Comparison of ENCODE assay signal across 1 cellular context in the genomic region with DNA sequence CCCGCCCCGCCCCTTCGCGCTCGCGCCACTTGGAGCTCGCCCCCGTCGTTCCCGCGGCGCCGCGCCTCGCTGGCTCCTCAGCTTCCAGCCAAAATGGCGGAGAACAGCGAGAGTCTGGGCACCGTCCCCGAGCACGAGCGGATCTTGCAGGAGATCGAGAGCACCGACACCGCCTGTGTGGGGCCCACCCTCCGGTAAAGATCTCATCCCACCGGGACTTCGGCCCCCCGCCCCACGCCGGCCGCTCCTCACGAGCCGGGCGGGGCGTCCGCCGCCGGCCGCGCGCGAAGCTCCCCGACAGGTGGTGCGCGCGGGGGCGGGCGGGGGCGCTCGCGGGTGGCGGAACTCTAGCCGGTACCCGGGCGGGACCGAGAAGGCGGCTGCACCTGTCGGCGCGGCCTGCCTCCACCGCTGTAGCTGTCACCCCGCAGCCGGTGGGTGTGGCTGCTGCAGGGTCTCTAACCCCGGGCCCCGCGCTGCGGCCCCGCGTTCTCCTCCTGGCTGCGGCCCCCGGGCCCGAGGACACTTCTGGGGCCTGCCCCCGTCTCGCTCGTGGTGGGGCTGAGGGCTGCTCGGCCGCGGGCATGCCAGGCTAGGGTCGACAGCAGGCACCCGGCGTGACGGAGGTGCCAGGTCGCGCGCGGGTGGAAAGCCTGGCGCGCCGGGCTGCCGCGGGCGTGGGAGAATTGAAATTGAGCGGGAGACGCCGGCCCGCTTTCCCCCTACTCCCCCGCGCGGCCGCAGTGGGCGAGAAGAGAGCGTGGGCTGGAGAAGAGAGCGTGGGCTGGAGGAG.
TF ChIP-seq lines count a peak whose summit lies in the region.

A gene with protein sequence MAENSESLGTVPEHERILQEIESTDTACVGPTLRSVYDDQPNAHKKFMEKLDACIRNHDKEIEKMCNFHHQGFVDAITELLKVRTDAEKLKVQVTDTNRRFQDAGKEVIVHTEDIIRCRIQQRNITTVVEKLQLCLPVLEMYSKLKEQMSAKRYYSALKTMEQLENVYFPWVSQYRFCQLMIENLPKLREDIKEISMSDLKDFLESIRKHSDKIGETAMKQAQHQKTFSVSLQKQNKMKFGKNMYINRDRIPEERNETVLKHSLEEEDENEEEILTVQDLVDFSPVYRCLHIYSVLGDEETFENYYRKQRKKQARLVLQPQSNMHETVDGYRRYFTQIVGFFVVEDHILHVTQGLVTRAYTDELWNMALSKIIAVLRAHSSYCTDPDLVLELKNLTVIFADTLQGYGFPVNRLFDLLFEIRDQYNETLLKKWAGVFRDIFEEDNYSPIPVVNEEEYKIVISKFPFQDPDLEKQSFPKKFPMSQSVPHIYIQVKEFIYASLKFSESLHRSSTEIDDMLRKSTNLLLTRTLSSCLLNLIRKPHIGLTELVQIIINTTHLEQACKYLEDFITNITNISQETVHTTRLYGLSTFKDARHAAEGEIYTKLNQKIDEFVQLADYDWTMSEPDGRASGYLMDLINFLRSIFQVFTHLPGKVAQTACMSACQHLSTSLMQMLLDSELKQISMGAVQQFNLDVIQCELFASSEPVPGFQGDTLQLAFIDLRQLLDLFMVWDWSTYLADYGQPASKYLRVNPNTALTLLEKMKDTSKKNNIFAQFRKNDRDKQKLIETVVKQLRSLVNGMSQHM (plus strand): TSS at position 80 of the 793 bp plus-strand sequence. CDS start 14 bp downstream, at position 94.

TF ChIP-seq in HEK293, 187 proteins besides CTCF, POLR2A, EP300 and RAD21 (continued from another document and continues in another):
- TF ChIP-seq, protein P1, sequence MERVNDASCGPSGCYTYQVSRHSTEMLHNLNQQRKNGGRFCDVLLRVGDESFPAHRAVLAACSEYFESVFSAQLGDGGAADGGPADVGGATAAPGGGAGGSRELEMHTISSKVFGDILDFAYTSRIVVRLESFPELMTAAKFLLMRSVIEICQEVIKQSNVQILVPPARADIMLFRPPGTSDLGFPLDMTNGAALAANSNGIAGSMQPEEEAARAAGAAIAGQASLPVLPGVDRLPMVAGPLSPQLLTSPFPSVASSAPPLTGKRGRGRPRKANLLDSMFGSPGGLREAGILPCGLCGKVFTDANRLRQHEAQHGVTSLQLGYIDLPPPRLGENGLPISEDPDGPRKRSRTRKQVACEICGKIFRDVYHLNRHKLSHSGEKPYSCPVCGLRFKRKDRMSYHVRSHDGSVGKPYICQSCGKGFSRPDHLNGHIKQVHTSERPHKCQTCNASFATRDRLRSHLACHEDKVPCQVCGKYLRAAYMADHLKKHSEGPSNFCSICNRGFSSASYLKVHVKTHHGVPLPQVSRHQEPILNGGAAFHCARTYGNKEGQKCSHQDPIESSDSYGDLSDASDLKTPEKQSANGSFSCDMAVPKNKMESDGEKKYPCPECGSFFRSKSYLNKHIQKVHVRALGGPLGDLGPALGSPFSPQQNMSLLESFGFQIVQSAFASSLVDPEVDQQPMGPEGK (tag by site-specific recombination; IDR thresholded peaks at IDR 0.05): peak; percentile 51
- no peak for TF ChIP-seq ZNF585B (tag by site-specific recombination; IDR thresholded peaks at IDR 0.05)
- TF ChIP-seq OVOL3 (tag by site-specific recombination; IDR thresholded peaks at IDR 0.05): no peak
- no peak for TF ChIP-seq ZNF426 (tag by site-specific recombination; IDR thresholded peaks at IDR 0.05)
- no peak for TF ChIP-seq KLF7 (tag by site-specific recombination; IDR thresholded peaks at IDR 0.05; ENCODE audit: borderline replicate concordance)
- TF ChIP-seq ZNF549 (tag by site-specific recombination; IDR thresholded peaks at IDR 0.05): no peak
- peak; percentile 33 for TF ChIP-seq SP3 (tag by site-specific recombination; IDR thresholded peaks at IDR 0.05)
- peak; percentile 61 for TF ChIP-seq SCRT2 (tag by site-specific recombination; IDR thresholded peaks at IDR 0.05)
- TF ChIP-seq, protein P2, sequence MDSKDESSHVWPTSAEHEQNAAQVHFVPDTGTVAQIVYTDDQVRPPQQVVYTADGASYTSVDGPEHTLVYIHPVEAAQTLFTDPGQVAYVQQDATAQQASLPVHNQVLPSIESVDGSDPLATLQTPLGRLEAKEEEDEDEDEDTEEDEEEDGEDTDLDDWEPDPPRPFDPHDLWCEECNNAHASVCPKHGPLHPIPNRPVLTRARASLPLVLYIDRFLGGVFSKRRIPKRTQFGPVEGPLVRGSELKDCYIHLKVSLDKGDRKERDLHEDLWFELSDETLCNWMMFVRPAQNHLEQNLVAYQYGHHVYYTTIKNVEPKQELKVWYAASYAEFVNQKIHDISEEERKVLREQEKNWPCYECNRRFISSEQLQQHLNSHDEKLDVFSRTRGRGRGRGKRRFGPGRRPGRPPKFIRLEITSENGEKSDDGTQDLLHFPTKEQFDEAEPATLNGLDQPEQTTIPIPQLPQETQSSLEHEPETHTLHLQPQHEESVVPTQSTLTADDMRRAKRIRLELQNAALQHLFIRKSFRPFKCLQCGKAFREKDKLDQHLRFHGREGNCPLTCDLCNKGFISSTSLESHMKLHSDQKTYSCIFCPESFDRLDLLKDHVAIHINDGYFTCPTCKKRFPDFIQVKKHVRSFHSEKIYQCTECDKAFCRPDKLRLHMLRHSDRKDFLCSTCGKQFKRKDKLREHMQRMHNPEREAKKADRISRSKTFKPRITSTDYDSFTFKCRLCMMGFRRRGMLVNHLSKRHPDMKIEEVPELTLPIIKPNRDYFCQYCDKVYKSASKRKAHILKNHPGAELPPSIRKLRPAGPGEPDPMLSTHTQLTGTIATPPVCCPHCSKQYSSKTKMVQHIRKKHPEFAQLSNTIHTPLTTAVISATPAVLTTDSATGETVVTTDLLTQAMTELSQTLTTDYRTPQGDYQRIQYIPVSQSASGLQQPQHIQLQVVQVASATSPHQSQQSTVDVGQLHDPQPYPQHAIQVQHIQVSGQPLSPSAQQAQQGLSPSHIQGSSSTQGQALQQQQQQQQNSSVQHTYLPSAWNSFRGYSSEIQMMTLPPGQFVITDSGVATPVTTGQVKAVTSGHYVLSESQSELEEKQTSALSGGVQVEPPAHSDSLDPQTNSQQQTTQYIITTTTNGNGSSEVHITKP (tag by site-specific recombination; IDR thresholded peaks at IDR 0.05): no peak
- no peak for TF ChIP-seq ZNF155 (tag by site-specific recombination; IDR thresholded peaks at IDR 0.05)
- no peak for TF ChIP-seq TRIM28 (IDR thresholded peaks at IDR 0.05; ENCODE audit: borderline replicate concordance, low read length)
- TF ChIP-seq, protein P3, sequence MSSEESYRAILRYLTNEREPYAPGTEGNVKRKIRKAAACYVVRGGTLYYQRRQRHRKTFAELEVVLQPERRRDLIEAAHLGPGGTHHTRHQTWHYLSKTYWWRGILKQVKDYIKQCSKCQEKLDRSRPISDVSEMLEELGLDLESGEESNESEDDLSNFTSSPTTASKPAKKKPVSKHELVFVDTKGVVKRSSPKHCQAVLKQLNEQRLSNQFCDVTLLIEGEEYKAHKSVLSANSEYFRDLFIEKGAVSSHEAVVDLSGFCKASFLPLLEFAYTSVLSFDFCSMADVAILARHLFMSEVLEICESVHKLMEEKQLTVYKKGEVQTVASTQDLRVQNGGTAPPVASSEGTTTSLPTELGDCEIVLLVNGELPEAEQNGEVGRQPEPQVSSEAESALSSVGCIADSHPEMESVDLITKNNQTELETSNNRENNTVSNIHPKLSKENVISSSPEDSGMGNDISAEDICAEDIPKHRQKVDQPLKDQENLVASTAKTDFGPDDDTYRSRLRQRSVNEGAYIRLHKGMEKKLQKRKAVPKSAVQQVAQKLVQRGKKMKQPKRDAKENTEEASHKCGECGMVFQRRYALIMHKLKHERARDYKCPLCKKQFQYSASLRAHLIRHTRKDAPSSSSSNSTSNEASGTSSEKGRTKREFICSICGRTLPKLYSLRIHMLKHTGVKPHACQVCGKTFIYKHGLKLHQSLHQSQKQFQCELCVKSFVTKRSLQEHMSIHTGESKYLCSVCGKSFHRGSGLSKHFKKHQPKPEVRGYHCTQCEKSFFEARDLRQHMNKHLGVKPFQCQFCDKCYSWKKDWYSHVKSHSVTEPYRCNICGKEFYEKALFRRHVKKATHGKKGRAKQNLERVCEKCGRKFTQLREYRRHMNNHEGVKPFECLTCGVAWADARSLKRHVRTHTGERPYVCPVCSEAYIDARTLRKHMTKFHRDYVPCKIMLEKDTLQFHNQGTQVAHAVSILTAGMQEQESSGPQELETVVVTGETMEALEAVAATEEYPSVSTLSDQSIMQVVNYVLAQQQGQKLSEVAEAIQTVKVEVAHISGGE (tag by site-specific recombination; conservative IDR thresholded peaks at IDR 0.05; ENCODE audit: low read depth): peak; percentile 92
- no peak for TF ChIP-seq ZNF37A (tag by site-specific recombination; IDR thresholded peaks at IDR 0.05)
- TF ChIP-seq, protein P4, sequence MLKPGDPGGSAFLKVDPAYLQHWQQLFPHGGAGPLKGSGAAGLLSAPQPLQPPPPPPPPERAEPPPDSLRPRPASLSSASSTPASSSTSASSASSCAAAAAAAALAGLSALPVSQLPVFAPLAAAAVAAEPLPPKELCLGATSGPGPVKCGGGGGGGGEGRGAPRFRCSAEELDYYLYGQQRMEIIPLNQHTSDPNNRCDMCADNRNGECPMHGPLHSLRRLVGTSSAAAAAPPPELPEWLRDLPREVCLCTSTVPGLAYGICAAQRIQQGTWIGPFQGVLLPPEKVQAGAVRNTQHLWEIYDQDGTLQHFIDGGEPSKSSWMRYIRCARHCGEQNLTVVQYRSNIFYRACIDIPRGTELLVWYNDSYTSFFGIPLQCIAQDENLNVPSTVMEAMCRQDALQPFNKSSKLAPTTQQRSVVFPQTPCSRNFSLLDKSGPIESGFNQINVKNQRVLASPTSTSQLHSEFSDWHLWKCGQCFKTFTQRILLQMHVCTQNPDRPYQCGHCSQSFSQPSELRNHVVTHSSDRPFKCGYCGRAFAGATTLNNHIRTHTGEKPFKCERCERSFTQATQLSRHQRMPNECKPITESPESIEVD (tag by site-specific recombination; IDR thresholded peaks at IDR 0.05): no peak
- TF ChIP-seq, protein P5, sequence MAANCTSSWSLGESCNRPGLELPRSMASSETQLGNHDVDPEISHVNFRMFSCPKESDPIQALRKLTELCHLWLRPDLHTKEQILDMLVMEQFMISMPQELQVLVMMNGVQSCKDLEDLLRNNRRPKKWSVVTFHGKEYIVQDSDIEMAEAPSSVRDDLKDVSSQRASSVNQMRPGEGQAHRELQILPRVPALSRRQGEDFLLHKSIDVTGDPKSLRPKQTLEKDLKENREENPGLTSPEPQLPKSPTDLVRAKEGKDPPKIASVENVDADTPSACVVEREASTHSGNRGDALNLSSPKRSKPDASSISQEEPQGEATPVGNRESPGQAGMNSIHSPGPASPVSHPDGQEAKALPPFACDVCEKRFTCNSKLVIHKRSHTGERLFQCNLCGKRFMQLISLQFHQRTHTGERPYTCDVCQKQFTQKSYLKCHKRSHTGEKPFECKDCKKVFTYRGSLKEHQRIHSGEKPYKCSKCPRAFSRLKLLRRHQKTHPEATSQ (tag by site-specific recombination; IDR thresholded peaks at IDR 0.05): no peak
- TF ChIP-seq ZNF157 (tag by site-specific recombination; IDR thresholded peaks at IDR 0.05): no peak
- no peak for TF ChIP-seq GLI2 (tag by site-specific recombination; IDR thresholded peaks at IDR 0.05; ENCODE audit: borderline replicate concordance, low read depth)
- no peak for TF ChIP-seq ZFP41 (tag by site-specific recombination; IDR thresholded peaks at IDR 0.05; ENCODE audit: borderline replicate concordance)
- TF ChIP-seq, protein P6, sequence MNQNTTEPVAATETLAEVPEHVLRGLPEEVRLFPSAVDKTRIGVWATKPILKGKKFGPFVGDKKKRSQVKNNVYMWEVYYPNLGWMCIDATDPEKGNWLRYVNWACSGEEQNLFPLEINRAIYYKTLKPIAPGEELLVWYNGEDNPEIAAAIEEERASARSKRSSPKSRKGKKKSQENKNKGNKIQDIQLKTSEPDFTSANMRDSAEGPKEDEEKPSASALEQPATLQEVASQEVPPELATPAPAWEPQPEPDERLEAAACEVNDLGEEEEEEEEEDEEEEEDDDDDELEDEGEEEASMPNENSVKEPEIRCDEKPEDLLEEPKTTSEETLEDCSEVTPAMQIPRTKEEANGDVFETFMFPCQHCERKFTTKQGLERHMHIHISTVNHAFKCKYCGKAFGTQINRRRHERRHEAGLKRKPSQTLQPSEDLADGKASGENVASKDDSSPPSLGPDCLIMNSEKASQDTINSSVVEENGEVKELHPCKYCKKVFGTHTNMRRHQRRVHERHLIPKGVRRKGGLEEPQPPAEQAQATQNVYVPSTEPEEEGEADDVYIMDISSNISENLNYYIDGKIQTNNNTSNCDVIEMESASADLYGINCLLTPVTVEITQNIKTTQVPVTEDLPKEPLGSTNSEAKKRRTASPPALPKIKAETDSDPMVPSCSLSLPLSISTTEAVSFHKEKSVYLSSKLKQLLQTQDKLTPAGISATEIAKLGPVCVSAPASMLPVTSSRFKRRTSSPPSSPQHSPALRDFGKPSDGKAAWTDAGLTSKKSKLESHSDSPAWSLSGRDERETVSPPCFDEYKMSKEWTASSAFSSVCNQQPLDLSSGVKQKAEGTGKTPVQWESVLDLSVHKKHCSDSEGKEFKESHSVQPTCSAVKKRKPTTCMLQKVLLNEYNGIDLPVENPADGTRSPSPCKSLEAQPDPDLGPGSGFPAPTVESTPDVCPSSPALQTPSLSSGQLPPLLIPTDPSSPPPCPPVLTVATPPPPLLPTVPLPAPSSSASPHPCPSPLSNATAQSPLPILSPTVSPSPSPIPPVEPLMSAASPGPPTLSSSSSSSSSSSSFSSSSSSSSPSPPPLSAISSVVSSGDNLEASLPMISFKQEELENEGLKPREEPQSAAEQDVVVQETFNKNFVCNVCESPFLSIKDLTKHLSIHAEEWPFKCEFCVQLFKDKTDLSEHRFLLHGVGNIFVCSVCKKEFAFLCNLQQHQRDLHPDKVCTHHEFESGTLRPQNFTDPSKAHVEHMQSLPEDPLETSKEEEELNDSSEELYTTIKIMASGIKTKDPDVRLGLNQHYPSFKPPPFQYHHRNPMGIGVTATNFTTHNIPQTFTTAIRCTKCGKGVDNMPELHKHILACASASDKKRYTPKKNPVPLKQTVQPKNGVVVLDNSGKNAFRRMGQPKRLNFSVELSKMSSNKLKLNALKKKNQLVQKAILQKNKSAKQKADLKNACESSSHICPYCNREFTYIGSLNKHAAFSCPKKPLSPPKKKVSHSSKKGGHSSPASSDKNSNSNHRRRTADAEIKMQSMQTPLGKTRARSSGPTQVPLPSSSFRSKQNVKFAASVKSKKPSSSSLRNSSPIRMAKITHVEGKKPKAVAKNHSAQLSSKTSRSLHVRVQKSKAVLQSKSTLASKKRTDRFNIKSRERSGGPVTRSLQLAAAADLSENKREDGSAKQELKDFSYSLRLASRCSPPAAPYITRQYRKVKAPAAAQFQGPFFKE (tag by site-specific recombination; IDR thresholded peaks at IDR 0.05; ENCODE audit: borderline replicate concordance): no peak
- TF ChIP-seq ZSCAN30 (tag by site-specific recombination; IDR thresholded peaks at IDR 0.05): no peak
- no peak for TF ChIP-seq ZNF791 (tag by site-specific recombination; IDR thresholded peaks at IDR 0.05)
- TF ChIP-seq, protein P7, sequence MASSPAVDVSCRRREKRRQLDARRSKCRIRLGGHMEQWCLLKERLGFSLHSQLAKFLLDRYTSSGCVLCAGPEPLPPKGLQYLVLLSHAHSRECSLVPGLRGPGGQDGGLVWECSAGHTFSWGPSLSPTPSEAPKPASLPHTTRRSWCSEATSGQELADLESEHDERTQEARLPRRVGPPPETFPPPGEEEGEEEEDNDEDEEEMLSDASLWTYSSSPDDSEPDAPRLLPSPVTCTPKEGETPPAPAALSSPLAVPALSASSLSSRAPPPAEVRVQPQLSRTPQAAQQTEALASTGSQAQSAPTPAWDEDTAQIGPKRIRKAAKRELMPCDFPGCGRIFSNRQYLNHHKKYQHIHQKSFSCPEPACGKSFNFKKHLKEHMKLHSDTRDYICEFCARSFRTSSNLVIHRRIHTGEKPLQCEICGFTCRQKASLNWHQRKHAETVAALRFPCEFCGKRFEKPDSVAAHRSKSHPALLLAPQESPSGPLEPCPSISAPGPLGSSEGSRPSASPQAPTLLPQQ (tag by site-specific recombination; IDR thresholded peaks at IDR 0.05): peak; percentile 77
- TF ChIP-seq ZNF48 (tag by site-specific recombination; IDR thresholded peaks at IDR 0.05): no peak
